Comparison of ENCODE assay signal across 26 cellular contexts in genomic region chr10:15869935-15870334, GRCh38. TPM values are rescaled to one million over a fixed set of nuclear protein-coding genes. Genes with fewer than 3 reads are reported as not detected.
DNase-seq lines count a peak whose midpoint lies in the region; ATAC-seq, FAIRE-seq and TF ChIP-seq lines count a peak whose summit lies in the region.
"Had no signal": no experiment of that assay in that cellular context is flagged by ENCODE, and none has a peak within 500 bp of the region (broad histone marks: within the 10 kb centered on the region; RNA-seq: fewer than 3 reads in every experiment).

No MANE protein-coding gene starts in this region.

- no peak for TF ChIP-seq EP300 in K562 (IDR thresholded peaks at IDR 0.05; ENCODE audit: low read length)

- DNase-seq in HEK293T (ENCODE audit: extremely low spot score) (no peak), K562 (ENCODE audit: extremely low read depth in 1 of 4, low spot score in 3 of 4) (no peak), brain microvascular endothelial cell (no peak), SKM-1 treated with dmso at 0.1 percent for 144 hours (lab: John Stamatoyannopoulos, UW; ENCODE audit: unreplicated experiment) (no peak)
- DNase-seq: 8988T; ACHN; BE2C; C1 segment of cervical spinal cord; CD4-positive, alpha-beta memory T cell; CD4-positive, CD25-positive, alpha-beta regulatory T cell; CD8-positive, alpha-beta memory T cell; COR-L47; DMS 273 treated with DMSO at 0.1 percent for 48 hours; DMS153; DMS53; DMS79; DND-41; EL; GDM1 had no signal

- no peak for TF ChIP-seq POLR2A in K562 (conservative IDR thresholded peaks at IDR 0.05)

- H3K4me2 ChIP-seq in K562 (ENCODE audit: insufficient read depth, low read length) = no peak overlapping the region
- H3K4me2 ChIP-seq: BLaER1 had no signal

- H3K79me2 ChIP-seq in K562 (ENCODE audit: control insufficient read depth, insufficient read depth, low read length) = no peaks in the 10 kb centered on the region

- intact Hi-C loops in K562 (cut with micrococcal nuclease) = no loop called here

- H3K36me3 ChIP-seq in K562 (ENCODE audit: control insufficient read depth, insufficient read depth, low read length) (no peaks in the 10 kb centered on the region), brain microvascular endothelial cell (replicated peaks) (no peaks in the 10 kb centered on the region)
- H3K36me3 ChIP-seq: BE2C, BLaER1 had no signal

- H3K4me1 ChIP-seq in K562 (replicated peaks in 1 of 2; ENCODE audit: control insufficient read depth in 2 of 2, insufficient read depth in 2 of 2, low read length in 2 of 2) = no peaks in the 10 kb centered on the region; a peak in 1 of 5 replicates
- H3K4me1 ChIP-seq: BE2C, BLaER1 had no signal

- no peaks in the 10 kb centered on the region for H3K9me3 ChIP-seq in K562 (replicated peaks; ENCODE audit: control insufficient read depth, insufficient read depth, low read depth, low read length)
- H3K9me3 ChIP-seq: BE2C had no signal

- CTCF ChIA-PET in HEK293T (lab: Yijun Ruan, JAX) = no interaction called here
- CTCF ChIA-PET in K562 (lab: Yijun Ruan, JAX; ENCODE audit: low intra/inter-chr PET ratio) = no interaction called here

- no peaks in the 10 kb centered on the region; a peak in 1 of 5 replicates for H3K27me3 ChIP-seq in K562 (ENCODE audit: control insufficient read depth in 2 of 2, insufficient read depth in 2 of 2, low read length in 2 of 2)
- peaks cover 4% of the 10 kb centered on the region for H3K27me3 ChIP-seq in brain microvascular endothelial cell (replicated peaks)
- H3K27me3 ChIP-seq: BLaER1 had no signal

- H3K9ac ChIP-seq in K562 (ENCODE audit: insufficient read depth in 1 of 2, low read depth in 2 of 2, low read length in 2 of 2) = no peak overlapping the region
- H3K9ac ChIP-seq: BLaER1 had no signal

- H3K27ac ChIP-seq in K562 (ENCODE audit: extremely low read depth, low read depth, low read length) (no peak overlapping the region), brain microvascular endothelial cell (no peak overlapping the region)
- H3K27ac ChIP-seq: BLaER1 had no signal

- no peaks in the 10 kb centered on the region for H3K9me1 ChIP-seq in K562 (ENCODE audit: control insufficient read depth, insufficient read depth, low read length)

- POLR2A ChIA-PET in HEK293T (lab: Yijun Ruan, JAX) (no interaction called here), K562 (lab: Yijun Ruan, JAX) (no interaction called here)

- no peak overlapping the region for H3K4me3 ChIP-seq in K562
- H3K4me3 ChIP-seq in brain microvascular endothelial cell (ENCODE audit: low read depth, low read length) = no peak overlapping the region
- H3K4me3 ChIP-seq: BLaER1, GM12878 had no signal

- in situ Hi-C loops in K562 (cut with MboI) = no loop called here
- in situ Hi-C loops in brain microvascular endothelial cell (cut with HindIII; ENCODE audit: low pct_ligation_motif_present, low sequenced_read_pairs) = no loop called here

- no TSS peak for BruUV-seq in K562 (replicated peaks; lab: Mats Ljungman, UMichigan)

- TF ChIP-seq RAD21 in K562 (CRISPR knock-in tag; conservative IDR thresholded peaks at IDR 0.05 in 1 of 2, IDR thresholded peaks at IDR 0.05 in 1 of 2) = no peak

- no peaks in the 10 kb centered on the region for H4K20me1 ChIP-seq in K562 (replicated peaks; ENCODE audit: control insufficient read depth, insufficient read depth, low read length)
- H4K20me1 ChIP-seq: BLaER1 had no signal

- H2AFZ ChIP-seq in K562 (ENCODE audit: low read depth, low read length) = no peak overlapping the region

- no peak for FAIRE-seq in K562 (lab: Jason Lieb, UNC)
- FAIRE-seq: A204.1, GM12878, GM12892, GM18507, GM19239 had no signal

- ATAC-seq in K562 (peak; percentile 59; the same call in 1 of the 3 replicates), GM18909 (IDR thresholded peaks at IDR 0.05; ENCODE audit: poor library complexity, unreplicated experiment) (no peak)
- ATAC-seq: GM12878 had no signal

- TF ChIP-seq CTCF in K562 (IDR thresholded peaks at IDR 0.05 in 2 of 3, conservative IDR thresholded peaks at IDR 0.05 in 1 of 3; ENCODE audit: insufficient read depth in 2 of 3, low read depth in 1 of 3, low read length in 3 of 3) (no peak), brain microvascular endothelial cell (IDR thresholded peaks at IDR 0.05; ENCODE audit: low read depth, low read length, missing control alignments) (no peak)

TF ChIP-seq in HEK293T, 16 proteins besides CTCF, POLR2A, EP300 and RAD21:
- TF ChIP-seq, protein P1, sequence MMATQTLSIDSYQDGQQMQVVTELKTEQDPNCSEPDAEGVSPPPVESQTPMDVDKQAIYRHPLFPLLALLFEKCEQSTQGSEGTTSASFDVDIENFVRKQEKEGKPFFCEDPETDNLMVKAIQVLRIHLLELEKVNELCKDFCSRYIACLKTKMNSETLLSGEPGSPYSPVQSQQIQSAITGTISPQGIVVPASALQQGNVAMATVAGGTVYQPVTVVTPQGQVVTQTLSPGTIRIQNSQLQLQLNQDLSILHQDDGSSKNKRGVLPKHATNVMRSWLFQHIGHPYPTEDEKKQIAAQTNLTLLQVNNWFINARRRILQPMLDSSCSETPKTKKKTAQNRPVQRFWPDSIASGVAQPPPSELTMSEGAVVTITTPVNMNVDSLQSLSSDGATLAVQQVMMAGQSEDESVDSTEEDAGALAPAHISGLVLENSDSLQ (IDR thresholded peaks at IDR 0.05) = no peak
- no peak for TF ChIP-seq LEF1 (IDR thresholded peaks at IDR 0.05; ENCODE audit: borderline replicate concordance)
- 0 out of 2 replicates have a peak, but pooled peaks have one; percentile 24 for TF ChIP-seq ZNF384 (IDR thresholded peaks at IDR 0.05)
- TF ChIP-seq L3MBTL2 (conservative IDR thresholded peaks at IDR 0.05) = no peak

TF ChIP-seq in K562, 482 proteins besides CTCF, POLR2A, EP300 and RAD21 (continues in another document):
- TF ChIP-seq XRCC4 (IDR thresholded peaks at IDR 0.05; ENCODE audit: extremely low read depth, insufficient read depth, insufficient read length) (no peak), ZNF140 (CRISPR knock-in tag; IDR thresholded peaks at IDR 0.05) (no peak), ZNF217 (CRISPR knock-in tag; IDR thresholded peaks at IDR 0.05) (no peak), ZNF507 (tag; conservative IDR thresholded peaks at IDR 0.05) (no peak), CBX5 (IDR thresholded peaks at IDR 0.05; ENCODE audit: borderline replicate concordance, low read depth) (no peak), TEAD1 (CRISPR knock-in tag; IDR thresholded peaks at IDR 0.05) (no peak), ATF7 (IDR thresholded peaks at IDR 0.05) (no peak), IRF1 (CRISPR knock-in tag; IDR thresholded peaks at IDR 0.05; ENCODE audit: borderline replicate concordance) (no peak), NR2F6 (CRISPR knock-in tag; IDR thresholded peaks at IDR 0.05) (no peak)
- TF ChIP-seq, protein P2, sequence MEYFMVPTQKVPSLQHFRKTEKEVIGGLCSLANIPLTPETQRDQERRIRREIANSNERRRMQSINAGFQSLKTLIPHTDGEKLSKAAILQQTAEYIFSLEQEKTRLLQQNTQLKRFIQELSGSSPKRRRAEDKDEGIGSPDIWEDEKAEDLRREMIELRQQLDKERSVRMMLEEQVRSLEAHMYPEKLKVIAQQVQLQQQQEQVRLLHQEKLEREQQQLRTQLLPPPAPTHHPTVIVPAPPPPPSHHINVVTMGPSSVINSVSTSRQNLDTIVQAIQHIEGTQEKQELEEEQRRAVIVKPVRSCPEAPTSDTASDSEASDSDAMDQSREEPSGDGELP (CRISPR knock-in tag; IDR thresholded peaks at IDR 0.05; ENCODE audit: borderline replicate concordance) = no peak
- TF ChIP-seq, protein P3, sequence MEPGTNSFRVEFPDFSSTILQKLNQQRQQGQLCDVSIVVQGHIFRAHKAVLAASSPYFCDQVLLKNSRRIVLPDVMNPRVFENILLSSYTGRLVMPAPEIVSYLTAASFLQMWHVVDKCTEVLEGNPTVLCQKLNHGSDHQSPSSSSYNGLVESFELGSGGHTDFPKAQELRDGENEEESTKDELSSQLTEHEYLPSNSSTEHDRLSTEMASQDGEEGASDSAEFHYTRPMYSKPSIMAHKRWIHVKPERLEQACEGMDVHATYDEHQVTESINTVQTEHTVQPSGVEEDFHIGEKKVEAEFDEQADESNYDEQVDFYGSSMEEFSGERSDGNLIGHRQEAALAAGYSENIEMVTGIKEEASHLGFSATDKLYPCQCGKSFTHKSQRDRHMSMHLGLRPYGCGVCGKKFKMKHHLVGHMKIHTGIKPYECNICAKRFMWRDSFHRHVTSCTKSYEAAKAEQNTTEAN (CRISPR knock-in tag; IDR thresholded peaks at IDR 0.05) = no peak

RNA-seq across cellular contexts. Expression of gene MINDY3, which starts 9.6 kb away (rescaled TPM):
- 13.0 and 53.9 TPM in 2 replicates for total RNA-seq in K562 (2011; cell fraction: chromatin; rRNA removed; ENCODE audit: low replicate concordance)
- total RNA-seq in K562 (2011; cell fraction: nucleolus; rRNA removed) = 7.5 and 9.9 TPM in 2 replicates
- 25.6 and 40.0 TPM in 2 replicates for total RNA-seq in K562 (2011; cell fraction: nucleoplasm; rRNA removed)
- total RNA-seq in K562 (2014; rRNA removed) (11.7 and 14.0 TPM in 2 replicates), K562 (2014; rRNA removed; fragmentation: Illumina TruSeq; extraction: Trizol) (29.1 and 33.9 TPM in 2 replicates), K562 (2015; rRNA removed; fragmentation: Illumina TruSeq; extraction: Trizol) (28.8 and 29.5 TPM in 2 replicates), K562 (2021) (22.0 and 23.0 TPM in 2 replicates)
- polyA plus RNA-seq in K562 (2011; rRNA removed) (17.1 and 18.3 TPM in 2 replicates), K562 (2014; fragmentation: Illumina TruSeq; extraction: Trizol) (21.3 and 23.6 TPM in 2 replicates), K562 (2014; fragmentation: Nextera tagmentation; extraction: Ambion mirVana) (10 to 100 TPM; 34.2 to 35.9 TPM), K562 (2014; rRNA removed) (14.7 and 19.2 TPM in 2 replicates)
- 2.9 and 6.9 TPM in 2 replicates for polyA plus RNA-seq in K562 (2011; cell fraction: cytosol; rRNA removed)
- polyA plus RNA-seq in K562 (2011; cell fraction: nucleus; rRNA removed) = 17.9 and 29.3 TPM in 2 replicates
- 16.7 and 29.5 TPM in 2 replicates for polyA plus RNA-seq in K562 (2012)
- 24.1 and 28.4 TPM in 2 replicates for polyA minus RNA-seq in K562 (2011; rRNA and poly(A)+ RNA removed)
- 9.4 and 10.1 TPM in 2 replicates for polyA minus RNA-seq in K562 (2011; cell fraction: cytosol; rRNA and poly(A)+ RNA removed)
- 29.1 and 59.8 TPM in 2 replicates for polyA minus RNA-seq in K562 (2011; cell fraction: nucleus; rRNA and poly(A)+ RNA removed)
